ENCODE assay signal across 15 cellular contexts in genomic region chrX:143340190-143340589, GRCh38.
"Had no signal": no experiment of that assay in that cellular context is flagged by ENCODE, and none has a peak within 500 bp of the region (broad histone marks: within the 10 kb centered on the region; RNA-seq: fewer than 3 reads in every experiment).

No MANE protein-coding gene starts in this region.

- H3K4me3 Mint-ChIP-seq: activated CD4-positive, alpha-beta T cell treated with anti-CD3 and anti-CD28 coated beads, Interleukin-2, amount 10 ng/mL, durations not matched to agents 7 days and 5 days; activated CD8-positive, alpha-beta T cell treated with anti-CD3 and anti-CD28 coated beads, Interleukin-2, amount 10 ng/mL, durations not matched to agents 7 days and 5 days; activated naive CD4-positive, alpha-beta T cell treated with anti-CD3 and anti-CD28 coated beads for 36 hours; activated T-cell treated with anti-CD3 and anti-CD28 coated beads, Interleukin-2, amount 50 U/mL, for 24 hours; nephron; stimulated activated naive B cell treated with anti-CD40 and anti-IgM and Interleukin-4, amounts not matched to agents 10 μg/mL and 1 μg/mL and 100 μg/mL, for 72 hours had no signal

- DNase-seq: activated CD4-positive, alpha-beta T cell treated with anti-CD3 and anti-CD28 coated beads, Interleukin-2, amount 10 ng/mL, durations not matched to agents 7 days and 5 days; activated CD8-positive, alpha-beta T cell treated with anti-CD3 and anti-CD28 coated beads, Interleukin-2, amount 10 ng/mL, durations not matched to agents 7 days and 5 days; activated naive CD4-positive, alpha-beta T cell treated with anti-CD3 and anti-CD28 coated beads for 36 hours; activated T-cell treated with anti-CD3 and anti-CD28 coated beads, Interleukin-2, amount 50 U/mL, for 24 hours; body of pancreas; central memory CD4-positive, alpha-beta T cell; head of caudate nucleus; left lung; midbrain; occipital lobe; posterior cingulate gyrus; stimulated activated naive B cell treated with anti-CD40 and anti-IgM and Interleukin-4, amounts not matched to agents 10 μg/mL and 1 μg/mL and 100 μg/mL, for 72 hours; T-helper 9 cell had no signal

- H3K36me3 Mint-ChIP-seq: stimulated activated naive B cell treated with anti-CD40 and anti-IgM and Interleukin-4, amounts not matched to agents 10 μg/mL and 1 μg/mL and 100 μg/mL, for 72 hours had no signal

- H3K27me3 Mint-ChIP-seq: activated CD4-positive, alpha-beta T cell treated with anti-CD3 and anti-CD28 coated beads, Interleukin-2, amount 10 ng/mL, durations not matched to agents 7 days and 5 days; stimulated activated naive B cell treated with anti-CD40 and anti-IgM and Interleukin-4, amounts not matched to agents 10 μg/mL and 1 μg/mL and 100 μg/mL, for 72 hours had no signal

- ATAC-seq: activated CD8-positive, alpha-beta T cell treated with anti-CD3 and anti-CD28 coated beads, Interleukin-2, amount 10 ng/mL, durations not matched to agents 7 days and 5 days; body of pancreas; left lung; stimulated activated naive B cell treated with anti-CD40 and anti-IgM and Interleukin-4, amounts not matched to agents 10 μg/mL and 1 μg/mL and 100 μg/mL, for 72 hours had no signal

- H3K4me1 Mint-ChIP-seq: activated CD4-positive, alpha-beta T cell treated with anti-CD3 and anti-CD28 coated beads, Interleukin-2, amount 10 ng/mL, durations not matched to agents 7 days and 5 days; nephron; stimulated activated naive B cell treated with anti-CD40 and anti-IgM and Interleukin-4, amounts not matched to agents 10 μg/mL and 1 μg/mL and 100 μg/mL, for 72 hours had no signal

- H3K27ac Mint-ChIP-seq: activated CD4-positive, alpha-beta T cell treated with anti-CD3 and anti-CD28 coated beads, Interleukin-2, amount 10 ng/mL, durations not matched to agents 7 days and 5 days; activated CD8-positive, alpha-beta T cell treated with anti-CD3 and anti-CD28 coated beads, Interleukin-2, amount 10 ng/mL, durations not matched to agents 7 days and 5 days; activated naive CD4-positive, alpha-beta T cell treated with anti-CD3 and anti-CD28 coated beads for 36 hours; activated T-cell treated with anti-CD3 and anti-CD28 coated beads, Interleukin-2, amount 50 U/mL, for 24 hours; nephron; stimulated activated naive B cell treated with anti-CD40 and anti-IgM and Interleukin-4, amounts not matched to agents 10 μg/mL and 1 μg/mL and 100 μg/mL, for 72 hours had no signal

- H3K4me3 ChIP-seq: body of pancreas, coronary artery, left lung had no signal
